ENCODE assay signal across 9 cellular contexts in the genomic region with DNA sequence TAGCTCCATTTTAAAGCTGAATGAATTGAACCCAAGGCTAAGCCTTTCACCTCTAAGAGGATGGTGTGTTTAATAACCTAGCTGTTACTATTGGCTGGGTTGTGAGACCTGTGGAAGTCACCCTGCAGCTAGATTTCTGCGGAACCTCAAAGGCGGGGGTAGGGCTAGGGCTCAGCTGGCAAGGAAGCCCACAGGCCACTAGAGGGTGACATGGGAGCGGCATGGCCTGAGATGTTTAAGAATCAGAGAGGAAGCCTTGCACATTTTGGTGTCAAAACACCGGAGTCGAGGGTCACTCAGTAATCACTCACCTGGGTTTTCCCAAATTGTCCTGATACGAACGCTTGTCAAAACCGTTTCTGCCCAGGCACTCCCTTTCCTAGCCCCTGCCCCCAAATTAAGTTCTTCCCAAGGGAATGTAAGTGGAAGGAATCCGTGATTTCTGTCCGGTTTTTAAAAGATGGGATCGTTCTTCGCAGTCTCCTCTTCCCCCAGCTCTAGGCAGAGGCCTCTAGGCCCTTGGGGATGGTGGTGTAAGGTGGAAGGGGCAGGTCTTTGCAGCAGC. TPM values are rescaled to one million over a fixed set of nuclear protein-coding genes. Genes with fewer than 3 reads are reported as not detected.
DNase-seq lines count a peak whose midpoint lies in the region; ATAC-seq, FAIRE-seq and TF ChIP-seq lines count a peak whose summit lies in the region.
"Had no signal": no experiment of that assay in that cellular context is flagged by ENCODE, and none has a peak within 500 bp of the region (broad histone marks: within the 10 kb centered on the region; RNA-seq: fewer than 3 reads in every experiment).

No MANE protein-coding gene starts in this region.

- H3K27me3 ChIP-seq in endothelial cell of umbilical vein (ENCODE audit: control insufficient read depth in 2 of 2, insufficient read depth in 2 of 2, low read length in 2 of 2) (peaks cover 6 to 7% of the 10 kb centered on the region in 2 experiments), prostate gland (replicated peaks; ENCODE audit: insufficient read depth) (no peaks in the 10 kb centered on the region)

- FAIRE-seq in endothelial cell of umbilical vein (lab: Jason Lieb, UNC): peak; percentile 76
- FAIRE-seq: A204.1 had no signal

- peaks cover 13% of the 10 kb centered on the region for H3K79me2 ChIP-seq in endothelial cell of umbilical vein (ENCODE audit: control insufficient read depth, insufficient read depth, low read length)

- DNase-seq in DMS 273 (lab: John Stamatoyannopoulos, UW; ENCODE audit: unreplicated experiment) (peak; percentile 72), DMS 273 treated with DMSO at 0.1 percent for 48 hours (lab: John Stamatoyannopoulos, UW) (no peak), NAMALWA (ENCODE audit: low spot score) (peak; percentile 71), endothelial cell of umbilical vein (ENCODE audit: low read depth, low spot score) (peak; percentile 26), putamen (ENCODE audit: low spot score) (peak; percentile 18), prostate gland (ENCODE audit: low spot score) (no peak)
- DNase-seq in activated CD4-positive, alpha-beta memory T cell treated with anti-CD3 and anti-CD28 coated beads for 36 hours: peak; percentile 84

- TF ChIP-seq POLR2A in endothelial cell of umbilical vein (IDR thresholded peaks at IDR 0.05; ENCODE audit: low read depth, low read length) (no peak), prostate gland (IDR thresholded peaks at IDR 0.05) (no peak)

- no peak overlapping the region for H3K27ac ChIP-seq in endothelial cell of umbilical vein (ENCODE audit: insufficient read depth, low read depth, low read length)
- no peak overlapping the region for H3K27ac ChIP-seq in prostate gland

- H3K9me1 ChIP-seq in endothelial cell of umbilical vein (replicated peaks; ENCODE audit: control insufficient read depth, extremely low read depth, insufficient read depth, low read length): no peaks in the 10 kb centered on the region

- no peaks in the 10 kb centered on the region for H3K36me3 ChIP-seq in endothelial cell of umbilical vein (ENCODE audit: control insufficient read depth in 2 of 2, extremely low read depth in 1 of 2, insufficient read depth in 2 of 2, low read length in 2 of 2)
- no peaks in the 10 kb centered on the region for H3K36me3 ChIP-seq in prostate gland

- no peak overlapping the region for H3K4me3 Mint-ChIP-seq in activated CD4-positive, alpha-beta memory T cell treated with anti-CD3 and anti-CD28 coated beads for 36 hours

- H4K20me1 ChIP-seq in endothelial cell of umbilical vein (replicated peaks; ENCODE audit: control insufficient read depth, extremely low read depth, insufficient read depth, low read length): no peaks in the 10 kb centered on the region

- intact Hi-C loops in activated CD4-positive, alpha-beta memory T cell treated with anti-CD3 and anti-CD28 coated beads for 36 hours (cut with micrococcal nuclease): loop anchor here (1.0 to 5.0 kb wide), 3 partner anchors 142 to 307 kb away; partner anchors contain the start of gene CNBP
- intact Hi-C loops in endothelial cell of umbilical vein (cut with micrococcal nuclease): loop anchor here (5.0 kb wide), 2 partner anchors 47 to 148 kb away; partner anchors contain the start of gene RAB7A
- intact Hi-C loops in prostate gland (cut with DNase I): no loop called here

- ATAC-seq in HG03139 (IDR thresholded peaks at IDR 0.05; ENCODE audit: unreplicated experiment): no peak

- H3K4me1 ChIP-seq in endothelial cell of umbilical vein (ENCODE audit: control insufficient read depth, extremely low read depth, insufficient read depth, low read length) (peaks cover 16% of the 10 kb centered on the region), prostate gland (replicated peaks) (peaks cover 7% of the 10 kb centered on the region)

- peaks cover 30% of the 10 kb centered on the region for H3K4me1 Mint-ChIP-seq in activated CD4-positive, alpha-beta memory T cell treated with anti-CD3 and anti-CD28 coated beads for 36 hours (ENCODE audit: low read depth)

- no peaks in the 10 kb centered on the region for H3K9me3 ChIP-seq in endothelial cell of umbilical vein (replicated peaks; ENCODE audit: control insufficient read depth, insufficient read depth, low read length)
- no peaks in the 10 kb centered on the region for H3K9me3 ChIP-seq in prostate gland

- BruUV-seq in endothelial cell of umbilical vein (replicated peaks; lab: Mats Ljungman, UMichigan): no TSS peak

- WGBS in prostate gland: 58% methylated on average over 12 of the region's 12 CpGs

- peak overlapping the region; percentile 7 for H2AFZ ChIP-seq in endothelial cell of umbilical vein (ENCODE audit: low read depth, low read length)

- no peaks in the 10 kb centered on the region for H3K9me3 Mint-ChIP-seq in activated CD4-positive, alpha-beta memory T cell treated with anti-CD3 and anti-CD28 coated beads for 36 hours

- H3K4me2 ChIP-seq in endothelial cell of umbilical vein (ENCODE audit: insufficient read depth, low read length): no peak overlapping the region

- no peak overlapping the region for H3K9ac ChIP-seq in endothelial cell of umbilical vein (replicated peaks; ENCODE audit: extremely low read depth, insufficient read depth, low read length)

- peak; percentile 54 to 69 for TF ChIP-seq CTCF in endothelial cell of umbilical vein (IDR thresholded peaks at IDR 0.05; ENCODE audit: extremely low read depth in 1 of 2, insufficient read depth in 1 of 2, low read depth in 1 of 2, low read length in 2 of 2)
- TF ChIP-seq CTCF in prostate gland (IDR thresholded peaks at IDR 0.05): peak in 1 of 4 experiments; percentile 38

- dilution Hi-C loops in endothelial cell of umbilical vein (cut with MboI; ENCODE audit: extremely low pct_ligation_motif_present, low sequenced_read_pairs): no loop called here

- CTCF ChIA-PET in activated CD4-positive, alpha-beta memory T cell treated with anti-CD3 and anti-CD28 coated beads for 36 hours (lab: Charles Lee): interaction anchor here (0.7 to 6.6 kb wide), 18 partner anchors 8 to 371 kb away, joined by 3 to 60 read pairs (median 4); no protein-coding TSS in a partner anchor
- CTCF ChIA-PET in endothelial cell of umbilical vein (lab: Charles Lee): interaction anchor here (1.0 to 1.5 kb wide), 4 partner anchors 10 to 148 kb away, joined by 3 to 9 read pairs (median 3); no protein-coding TSS in a partner anchor

- no peak overlapping the region for H3K27ac Mint-ChIP-seq in activated CD4-positive, alpha-beta memory T cell treated with anti-CD3 and anti-CD28 coated beads for 36 hours

- H3K27me3 Mint-ChIP-seq in activated CD4-positive, alpha-beta memory T cell treated with anti-CD3 and anti-CD28 coated beads for 36 hours: no peaks in the 10 kb centered on the region

- H3K4me3 ChIP-seq in endothelial cell of umbilical vein (replicated peaks in 1 of 3; ENCODE audit: insufficient read depth in 1 of 3, low read depth in 1 of 3, low read length in 3 of 3) (no peak overlapping the region), prostate gland (no peak overlapping the region)

- POLR2A ChIA-PET in activated CD4-positive, alpha-beta memory T cell treated with anti-CD3 and anti-CD28 coated beads for 36 hours (lab: Charles Lee): interaction anchor here (0.7 kb wide), 1 partner anchor 194 kb away, joined by 3 read pairs; no protein-coding TSS in a partner anchor
- POLR2A ChIA-PET in endothelial cell of umbilical vein (lab: Charles Lee): no interaction called here

- no peaks in the 10 kb centered on the region for H3K36me3 Mint-ChIP-seq in activated CD4-positive, alpha-beta memory T cell treated with anti-CD3 and anti-CD28 coated beads for 36 hours

TF ChIP-seq in endothelial cell of umbilical vein, 7 proteins besides CTCF, POLR2A, EP300 and RAD21:
- TF ChIP-seq FOS (IDR thresholded peaks at IDR 0.05; ENCODE audit: borderline replicate concordance, insufficient read depth, low read length) (no peak), JUN (IDR thresholded peaks at IDR 0.05; ENCODE audit: borderline replicate concordance, insufficient read depth, insufficient read length, low read depth) (no peak), EZH2 (IDR thresholded peaks at IDR 0.05; ENCODE audit: borderline replicate concordance, low read depth, low read length, severe bottlenecking) (no peak), POLR2AphosphoS5 (IDR thresholded peaks at IDR 0.05; ENCODE audit: insufficient read depth, low read depth, low read length) (no peak), GATA2 (IDR thresholded peaks at IDR 0.05; ENCODE audit: insufficient read depth, insufficient read length, low read depth, low read length) (no peak), MYC (IDR thresholded peaks at IDR 0.05; ENCODE audit: low read depth, low read length) (no peak)
- TF ChIP-seq, protein P1, sequence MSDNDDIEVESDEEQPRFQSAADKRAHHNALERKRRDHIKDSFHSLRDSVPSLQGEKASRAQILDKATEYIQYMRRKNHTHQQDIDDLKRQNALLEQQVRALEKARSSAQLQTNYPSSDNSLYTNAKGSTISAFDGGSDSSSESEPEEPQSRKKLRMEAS (IDR thresholded peaks at IDR 0.05; ENCODE audit: insufficient read depth, insufficient read length): no peak
TF ChIP-seq in endothelial cell of umbilical vein: peak in this region for 0.

RNA-seq across cellular contexts. Expression of gene ACAD9, which starts 3.8 kb away (rescaled TPM):
- total RNA-seq in activated CD4-positive, alpha-beta memory T cell treated with anti-CD3 and anti-CD28 coated beads for 36 hours: 10 to 100 TPM; 45.3 to 45.5 TPM
- 56.0 and 65.8 TPM in 2 replicates for total RNA-seq in endothelial cell of umbilical vein
- polyA plus RNA-seq in endothelial cell of umbilical vein: 55.2 and 58.6 TPM in 2 replicates
- 48.6 and 49.6 TPM in 2 replicates for polyA plus RNA-seq in endothelial cell of umbilical vein (2011; cell fraction: cytosol; rRNA removed)
- 122 and 134 TPM in 2 replicates for polyA plus RNA-seq in endothelial cell of umbilical vein (2011; cell fraction: nucleus; rRNA removed)
- polyA plus RNA-seq in endothelial cell of umbilical vein (2012): 29.5 and 30.4 TPM in 2 replicates
- polyA minus RNA-seq in endothelial cell of umbilical vein: 65.5 and 71.4 TPM in 2 replicates
- polyA minus RNA-seq in endothelial cell of umbilical vein (2011; cell fraction: cytosol; rRNA and poly(A)+ RNA removed): 30.8 TPM
- 72.2 and 74.9 TPM in 2 replicates for polyA minus RNA-seq in endothelial cell of umbilical vein (2011; cell fraction: nucleus; rRNA and poly(A)+ RNA removed)
- 10 to 100 TPM; 39.3 to 66.5 TPM for total RNA-seq in prostate gland

Comparison
In these comparisons a context has a peak if more than half of its experiments do, and no peak if none do; other contexts are left out.
1. DNase-seq: peak in DMS 273 (single experiment), NAMALWA (single experiment), activated CD4-positive, alpha-beta memory T cell treated with anti-CD3 and anti-CD28 coated beads for 36 hours (single experiment), endothelial cell of umbilical vein (single experiment) and putamen (single experiment); none in DMS 273 treated with DMSO at 0.1 percent for 48 hours (single experiment) and prostate gland (single experiment).